Comparison of ENCODE assay signal across 8 cellular contexts in the genomic region with DNA sequence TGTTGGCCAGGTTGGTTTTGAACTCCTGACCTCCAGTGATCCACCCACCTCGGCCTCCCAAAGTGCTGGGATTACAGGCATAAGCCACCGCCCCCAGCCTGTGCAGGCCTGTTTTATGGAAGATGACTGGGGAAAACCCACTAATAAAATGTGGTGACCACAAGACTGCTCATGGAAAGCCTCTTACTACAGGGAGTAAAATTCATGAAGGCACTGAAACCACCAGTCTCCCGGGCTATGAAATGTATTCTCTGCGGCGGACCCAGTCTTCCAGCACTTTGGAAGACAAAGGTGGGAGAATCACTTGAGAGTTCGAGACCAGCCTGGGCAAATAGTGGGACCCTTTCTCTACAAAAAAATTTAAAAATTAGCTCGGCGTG. TPM values are rescaled to one million over a fixed set of nuclear protein-coding genes. Genes with fewer than 3 reads are reported as not detected.
A peak's percentile ranks its signal among the peaks of the same experiment; 100 is the strongest.
DNase-seq lines count a peak whose midpoint lies in the region; ATAC-seq, FAIRE-seq and TF ChIP-seq lines count a peak whose summit lies in the region.
"Not testable (repeated sequence)": the region's sequence is repeated elsewhere in the genome, so short reads cannot be mapped to it uniquely, and the experiment has no call there.

No MANE protein-coding gene starts in this region.

- peak overlapping the region; percentile 52 for H3K4me3 ChIP-seq in Jurkat, Clone E6-1 (ENCODE audit: low read length)
- H3K4me3 ChIP-seq in astrocyte (ENCODE audit: insufficient read depth, low read depth, low read length) (peak overlapping the region; percentile 74), left lung (peak overlapping the region; percentile 84 to 85), neutrophil (ENCODE audit: low read depth in 1 of 2, low read length in 1 of 2) (peak overlapping the region; percentile 64 to 78), suprapubic skin (peak overlapping the region; percentile 98)

- peak overlapping the region in 4 of 7 donors; percentile 75 to 92 (median 84) for H3K27ac Mint-ChIP-seq in CD14-positive monocyte
- H3K27ac Mint-ChIP-seq in astrocyte (ENCODE audit: unreplicated experiment): peak overlapping the region; percentile 81

- not testable (repeated sequence) for TF ChIP-seq POLR2A in suprapubic skin (IDR thresholded peaks at IDR 0.05)

- H3K4me1 Mint-ChIP-seq in CD14-positive monocyte; astrocyte (ENCODE audit: low read depth, unreplicated experiment): not testable (repeated sequence)

- not testable (repeated sequence) for H3K27me3 ChIP-seq in astrocyte (ENCODE audit: insufficient read depth, low read length); left lung; neutrophil; suprapubic skin

- FAIRE-seq in astrocyte (lab: Jason Lieb, UNC): not testable (repeated sequence)

- not testable (repeated sequence) for H4K20me1 ChIP-seq in astrocyte (ENCODE audit: insufficient read depth, low read length)

- WGBS in suprapubic skin: 74% methylated on average over 5 of the region's 8 CpGs

- peak overlapping the region; percentile 86 for H3K9ac ChIP-seq in astrocyte (ENCODE audit: low read length)

- H3K4me3 Mint-ChIP-seq in CD14-positive monocyte (peak overlapping the region; percentile 90 to 92), astrocyte (ENCODE audit: unreplicated experiment) (peak overlapping the region; percentile 83)

- H3K4me1 ChIP-seq in astrocyte (ENCODE audit: insufficient read depth, low read length); left lung; suprapubic skin: not testable (repeated sequence)
- H3K4me1 ChIP-seq in neutrophil (ENCODE audit: control insufficient read depth in 1 of 2, insufficient read depth in 1 of 2, low read depth in 1 of 2, low read length in 1 of 2): peaks cover 12 to 22% of the 10 kb centered on the region in 2 experiments

- DNase-seq in CD14-positive monocyte (ENCODE audit: low spot score); Jurkat, Clone E6-1 (ENCODE audit: low read depth, low spot score); astrocyte (ENCODE audit: low read depth); epithelial cell of prostate (ENCODE audit: low read depth, low spot score); left lung: not testable (repeated sequence)
- peak in 1 of 2 donors; percentile 15 for DNase-seq in suprapubic skin (ENCODE audit: low spot score in 2 of 2)

- not testable (repeated sequence) for H2AFZ ChIP-seq in astrocyte (ENCODE audit: low read depth, low read length)

- peaks cover 14 to 20% of the 10 kb centered on the region in 2 donors for H3K36me3 Mint-ChIP-seq in CD14-positive monocyte
- H3K36me3 Mint-ChIP-seq in astrocyte (ENCODE audit: low read depth, unreplicated experiment): not testable (repeated sequence)

- not testable (repeated sequence) for H3K36me3 ChIP-seq in astrocyte (ENCODE audit: insufficient read depth, low read length)
- H3K36me3 ChIP-seq in left lung (peaks cover 0 to 15% of the 10 kb centered on the region in 2 donors), neutrophil (peaks cover 10% of the 10 kb centered on the region), suprapubic skin (peaks cover 17% of the 10 kb centered on the region)

- H3K9me3 Mint-ChIP-seq in CD14-positive monocyte; astrocyte (ENCODE audit: unreplicated experiment): not testable (repeated sequence)

- H3K4me2 ChIP-seq in astrocyte (ENCODE audit: low read length): peak overlapping the region; percentile 96

- not testable (repeated sequence) for TF ChIP-seq EP300 in suprapubic skin (IDR thresholded peaks at IDR 0.05)

- intact Hi-C loops in CD14-positive monocyte (cut with micrococcal nuclease); left lung (cut with DNase I): not testable (repeated sequence)

- TF ChIP-seq CTCF in CD14-positive monocyte (IDR thresholded peaks at IDR 0.05); VCaP (conservative IDR thresholded peaks at IDR 0.05); astrocyte (IDR thresholded peaks at IDR 0.05; ENCODE audit: insufficient read depth, low read depth, low read length); left lung (IDR thresholded peaks at IDR 0.05); neutrophil (IDR thresholded peaks at IDR 0.05); suprapubic skin (IDR thresholded peaks at IDR 0.05): not testable (repeated sequence)

- H3K9me3 ChIP-seq in astrocyte (ENCODE audit: insufficient read depth, low read depth, low read length); left lung; neutrophil; suprapubic skin: not testable (repeated sequence)

- H3K79me2 ChIP-seq in astrocyte (ENCODE audit: insufficient read depth, low read length): peaks cover 28% of the 10 kb centered on the region

- H3K27ac ChIP-seq in VCaP (peak overlapping the region; percentile 95), epithelial cell of prostate (peak overlapping the region; percentile 65), left lung (peak overlapping the region; percentile 85 to 88), neutrophil (peak overlapping the region; percentile 74), suprapubic skin (peak overlapping the region; percentile 94)
- not testable (repeated sequence) for H3K27ac ChIP-seq in astrocyte (ENCODE audit: low read depth, low read length)

- not testable (repeated sequence) for H3K27me3 Mint-ChIP-seq in CD14-positive monocyte (ENCODE audit: low read depth in 3 of 3); astrocyte (ENCODE audit: low read depth, unreplicated experiment)

- ATAC-seq in left lung: not testable (repeated sequence)

RNA-seq across cellular contexts. Expression of a gene that starts 0.7 kb away (rescaled TPM):
- polyA plus RNA-seq in CD14-positive monocyte: 10 to 100 TPM; 19.6 to 20.2 TPM
- 3.6 TPM for polyA plus RNA-seq in Jurkat, Clone E6-1 (2012; ENCODE audit: insufficient read depth, insufficient read length)
- total RNA-seq in astrocyte: 31.8 and 33.0 TPM in 2 replicates
- total RNA-seq in left lung: 10 to 100 TPM; 37.8 to 39.1 TPM
- 10 to 100 TPM; 24.5 to 35.8 (median 29.2) TPM for total RNA-seq in suprapubic skin

RNA-seq across cellular contexts. Expression of a gene that starts 18.1 kb away (rescaled TPM):
- polyA plus RNA-seq in CD14-positive monocyte: 10 to 100 TPM; 21.0 to 23.7 TPM
- 11.2 TPM for polyA plus RNA-seq in Jurkat, Clone E6-1 (2012; ENCODE audit: insufficient read depth, insufficient read length)
- total RNA-seq in astrocyte: 11.0 and 13.0 TPM in 2 replicates
- 10 to 100 TPM; 30.3 to 33.1 TPM for total RNA-seq in left lung
- total RNA-seq in suprapubic skin: 10 to 100 TPM; 22.2 to 78.7 (median 33.2) TPM
